Comparison of ENCODE assay signal across 27 cellular contexts in the genomic region with DNA sequence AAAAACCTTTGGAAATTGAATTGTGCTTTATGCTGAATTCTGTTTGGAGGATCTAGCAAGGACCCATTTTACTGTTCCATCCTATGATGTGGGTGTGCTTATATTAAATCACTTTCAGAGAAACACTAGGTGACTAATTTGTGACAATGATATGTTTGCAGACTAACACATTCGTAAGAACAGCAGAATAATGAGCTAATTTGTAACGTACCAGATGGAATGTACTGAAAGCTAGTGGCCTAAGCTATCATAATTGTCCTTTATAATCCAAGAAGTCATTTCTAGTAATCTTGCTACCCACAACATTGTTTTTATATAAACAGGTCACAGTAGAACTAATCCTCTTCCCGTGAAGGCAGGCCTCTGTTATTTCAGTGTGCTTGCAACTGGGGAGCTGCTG.
A peak's percentile ranks its signal among the peaks of the same experiment; 100 is the strongest.
DNase-seq lines count a peak whose midpoint lies in the region; ATAC-seq and TF ChIP-seq lines count a peak whose summit lies in the region.
"Had no signal": no experiment of that assay in that cellular context is flagged by ENCODE, and none has a peak within 500 bp of the region (broad histone marks: within the 10 kb centered on the region; RNA-seq: fewer than 3 reads in every experiment).

No MANE protein-coding gene starts in this region.

- H3K27me3 Mint-ChIP-seq in naive B cell (no peaks in the 10 kb centered on the region), immature natural killer cell (ENCODE audit: low read depth in 3 of 3) (no peaks in the 10 kb centered on the region)
- H3K27me3 Mint-ChIP-seq: B cell, IgD-negative memory B cell had no signal

- peaks cover 15 to 23% (median 21%) of the 10 kb centered on the region in 3 donors for H3K4me1 Mint-ChIP-seq in naive B cell
- H3K4me1 Mint-ChIP-seq in immature natural killer cell = peaks cover 7 to 8% of the 10 kb centered on the region in 2 donors

- H3K4me3 ChIP-seq in gastrocnemius medialis = no peak overlapping the region
- H3K4me3 ChIP-seq: GM12878, HAP-1, MG63 had no signal

- H3K36me3 Mint-ChIP-seq in naive B cell (no peaks in the 10 kb centered on the region), immature natural killer cell (no peaks in the 10 kb centered on the region)
- H3K36me3 Mint-ChIP-seq: CD4-positive, CD25-positive, alpha-beta regulatory T cell had no signal

- H3K36me3 ChIP-seq in gastrocnemius medialis = no peaks in the 10 kb centered on the region
- H3K36me3 ChIP-seq: HAP-1, MG63 had no signal

- peak; percentile 18 for DNase-seq in DMS 273 (lab: John Stamatoyannopoulos, UW; ENCODE audit: unreplicated experiment)
- no peak for DNase-seq in DMS 273 treated with DMSO at 0.1 percent for 48 hours (lab: John Stamatoyannopoulos, UW)
- DNase-seq in M059J (ENCODE audit: low read depth) = peak; percentile 35
- DNase-seq in naive B cell = no peak
- no peak for DNase-seq in gastrocnemius medialis
- no peak for DNase-seq in immature natural killer cell
- no peak for DNase-seq in medulla oblongata (ENCODE audit: extremely low spot score)
- DNase-seq in retina = no peak
- DNase-seq: Caco-2; CD4-positive, CD25-positive, alpha-beta regulatory T cell; DMS53; EL; Karpas-422; MG63; NCI-H1048; NCI-H146; NCI-H2081; NCI-H2171 treated with DMSO at 0.1 percent for 48 hours; NCI-H446; NCI-H526 treated with DMSO at 0.1 percent for 48 hours; Right ventricle myocardium superior; SK-N-SH had no signal

- in situ Hi-C loops in gastrocnemius medialis (cut with MboI; ENCODE audit: low sequenced_read_pairs in 4 of 4) = no loop called here

- intact Hi-C loops in gastrocnemius medialis (cut with DNase I; ENCODE audit: low total_unique reads) = no loop called here

- no peak for TF ChIP-seq CTCF in gastrocnemius medialis (IDR thresholded peaks at IDR 0.05 in 4 of 5, conservative IDR thresholded peaks at IDR 0.05 in 1 of 5)

- ATAC-seq in naive B cell (ENCODE audit: low read depth in 2 of 2) (no peak), gastrocnemius medialis (no peak)
- ATAC-seq: GM12878 had no signal

- no peaks in the 10 kb centered on the region for H3K27me3 ChIP-seq in gastrocnemius medialis
- H3K27me3 ChIP-seq: MG63 had no signal

- H3K9me3 ChIP-seq in gastrocnemius medialis = no peaks in the 10 kb centered on the region
- H3K9me3 ChIP-seq: Caco-2, HAP-1, MG63, SK-N-SH had no signal

- peaks cover 0 to 2% (median 0%) of the 10 kb centered on the region in 7 donors for H3K9me3 Mint-ChIP-seq in naive B cell
- H3K9me3 Mint-ChIP-seq in immature natural killer cell = peaks cover 0 to 1% (median 0%) of the 10 kb centered on the region in 6 donors
- H3K9me3 Mint-ChIP-seq: IgD-negative memory B cell had no signal

- peaks cover 18 to 27% of the 10 kb centered on the region in 2 donors for H3K4me1 ChIP-seq in gastrocnemius medialis
- H3K4me1 ChIP-seq: Caco-2, HAP-1 had no signal

- H3K27ac ChIP-seq in gastrocnemius medialis = peak overlapping the region; percentile 20 to 51 (median 40)
- H3K27ac ChIP-seq: 22Rv1 had no signal

- no peak overlapping the region for H3K4me3 Mint-ChIP-seq in naive B cell
- H3K4me3 Mint-ChIP-seq in immature natural killer cell = no peak overlapping the region
- H3K4me3 Mint-ChIP-seq: B cell; CD4-positive, CD25-positive, alpha-beta regulatory T cell had no signal

- H3K27ac Mint-ChIP-seq in naive B cell (peak overlapping the region in 4 of 6 donors; percentile 15 to 86 (median 42)), immature natural killer cell (no peak overlapping the region)
- H3K27ac Mint-ChIP-seq: B cell; CD4-positive, CD25-positive, alpha-beta regulatory T cell had no signal

- no peak for TF ChIP-seq POLR2A in gastrocnemius medialis (IDR thresholded peaks at IDR 0.05)

Comparison
In these comparisons a context has a peak if more than half of its experiments do, and no peak if none do; other contexts are left out.
1. DNase-seq: peak in DMS 273 (single experiment) and M059J (single experiment); none in DMS 273 treated with DMSO at 0.1 percent for 48 hours (single experiment), naive B cell (single experiment), gastrocnemius medialis (0 of 2), immature natural killer cell (0 of 3), medulla oblongata (single experiment) and retina (single experiment).
2. H3K27ac Mint-ChIP-seq: peak in naive B cell (4 of 6); none in immature natural killer cell (0 of 6).